ENCODE assay signal across 7 cellular contexts in genomic region chr2:161159829-161160225, GRCh38. TPM values are rescaled to one million over a fixed set of nuclear protein-coding genes. Genes with fewer than 3 reads are reported as not detected.
A peak's percentile ranks its signal among the peaks of the same experiment; 100 is the strongest.
DNase-seq lines count a peak whose midpoint lies in the region; ATAC-seq and TF ChIP-seq lines count a peak whose summit lies in the region.

No MANE protein-coding gene starts in this region.

- intact Hi-C loops in dorsolateral prefrontal cortex (cut with DNase I), result loop anchor here in 1 of 2 donors (5.0 kb wide), 1 partner anchor 63 kb away; no protein-coding TSS in a partner anchor
- intact Hi-C loops in prostate gland (cut with DNase I), result no loop called here

- no peaks in the 10 kb centered on the region for H3K9me3 ChIP-seq in HUES6 (ENCODE audit: control insufficient read depth, insufficient read depth, low read depth, low read length)
- H3K9me3 ChIP-seq in prostate gland, result no peaks in the 10 kb centered on the region

- ATAC-seq in GM21367 (IDR thresholded peaks at IDR 0.05; ENCODE audit: unreplicated experiment), result peak; percentile 0

- H3K4me1 ChIP-seq in HUES6 (ENCODE audit: control insufficient read depth, insufficient read depth, low read length) (0 out of 2 replicates have a peak, but pooled peaks cover 7% of the 10 kb centered on the region), prostate gland (replicated peaks) (no peaks in the 10 kb centered on the region)

- H3K36me3 ChIP-seq in HUES6 (ENCODE audit: control insufficient read depth, insufficient read depth, low read length) (peaks cover 16% of the 10 kb centered on the region), prostate gland (no peaks in the 10 kb centered on the region)

- TF ChIP-seq POLR2A in prostate gland (IDR thresholded peaks at IDR 0.05), result no peak

- H3K27me3 ChIP-seq in HUES6 (ENCODE audit: control insufficient read depth, insufficient read depth, low read length) (no peaks in the 10 kb centered on the region), dorsolateral prefrontal cortex (no peaks in the 10 kb centered on the region), prostate gland (replicated peaks; ENCODE audit: insufficient read depth) (no peaks in the 10 kb centered on the region)

- TF ChIP-seq CTCF in dorsolateral prefrontal cortex (IDR thresholded peaks at IDR 0.05 in 54 of 56, conservative IDR thresholded peaks at IDR 0.05 in 2 of 56; ENCODE audit: low read depth in 1 of 56, partially characterized antibody in 56 of 56) (no peak), prostate gland (IDR thresholded peaks at IDR 0.05) (no peak)

- peak overlapping the region; percentile 47 for H3K4me3 ChIP-seq in HUES6 (ENCODE audit: low read depth, low read length)
- peak overlapping the region; percentile 56 to 97 (median 83) for H3K4me3 ChIP-seq in dorsolateral prefrontal cortex
- H3K4me3 ChIP-seq in prostate gland, result peak overlapping the region; percentile 62 to 82

- DNase-seq in dorsolateral prefrontal cortex (no peak), prostate gland (ENCODE audit: low spot score) (no peak), COR-L47 (lab: John Stamatoyannopoulos, UW) (no peak), SHP77 (lab: John Stamatoyannopoulos, UW) (no peak), NCI-H1436 treated with DMSO at 0.1 percent for 48 hours (lab: John Stamatoyannopoulos, UW) (no peak)

- H3K9ac ChIP-seq in HUES6 (ENCODE audit: low read length), result no peak overlapping the region

- WGBS in prostate gland, result 4% methylated on average over 7 of the region's 7 CpGs

- H3K27ac ChIP-seq in HUES6 (ENCODE audit: low read depth, low read length) (no peak overlapping the region), dorsolateral prefrontal cortex (peak overlapping the region in 56 of 59 donors; percentile 12 to 96 (median 87)), prostate gland (peak overlapping the region; percentile 84 to 85)

RNA-seq across cellular contexts. Expression of gene TANK, which starts 0.4 kb away (rescaled TPM):
- total RNA-seq in dorsolateral prefrontal cortex, result 10 to 100 TPM; 31.0 to 62.5 (median 45.1) TPM
- total RNA-seq in prostate gland, result 10 to 100 TPM; 50.4 to 51.0 TPM
